In genomic region chr6:113995632-113996031, GRCh38 we compare ENCODE assay signal across 9 cellular contexts. TPM values are rescaled to one million over a fixed set of nuclear protein-coding genes. Genes with fewer than 3 reads are reported as not detected.
DNase-seq lines count a peak whose midpoint lies in the region; ATAC-seq and TF ChIP-seq lines count a peak whose summit lies in the region.
"Had no signal": no experiment of that assay in that cellular context is flagged by ENCODE, and none has a peak within 500 bp of the region (broad histone marks: within the 10 kb centered on the region; RNA-seq: fewer than 3 reads in every experiment).

No MANE protein-coding gene starts in this region.

- DNase-seq in AG20443 (ENCODE audit: low spot score) (peak; percentile 90), MM.1S (no peak), adipocyte (ENCODE audit: low read depth) (peak; percentile 93), iPS-NIHi11 (ENCODE audit: low spot score) (peak; percentile 46), tibial nerve (ENCODE audit: low spot score in 2 of 2) (peak; percentile 18 to 21)

- H3K9me3 ChIP-seq in MM.1S (replicated peaks; ENCODE audit: insufficient read depth, low read length) (no peaks in the 10 kb centered on the region), adipocyte (ENCODE audit: control insufficient read depth, low read length) (no peaks in the 10 kb centered on the region), tibial nerve (no peaks in the 10 kb centered on the region)

- no peak overlapping the region for H3K27ac Mint-ChIP-seq in activated T-helper 17 cell treated with anti-CD3 and anti-CD28 coated beads, Interleukin-2, amount 50 U/mL, for 72 hours
- H3K27ac Mint-ChIP-seq: stimulated activated naive CD8-positive, alpha-beta T cell treated with anti-CD3 and anti-CD28 coated beads, Interleukin-15, Interleukin-2, amounts not matched to agents 100 ng/mL and 50 ng/mL, for 24 hours had no signal

- TF ChIP-seq EP300 in tibial nerve (IDR thresholded peaks at IDR 0.05), result peak in 1 of 2 donors; percentile 48

- no peak overlapping the region for H3K9ac ChIP-seq in MM.1S (ENCODE audit: low read length)
- H3K9ac ChIP-seq in adipocyte (ENCODE audit: low read length), result peak overlapping the region; percentile 47

- H3K9me2 ChIP-seq in MM.1S (replicated peaks; ENCODE audit: insufficient read depth, low read length), result no peaks in the 10 kb centered on the region

- no peaks in the 10 kb centered on the region for H3F3A ChIP-seq in MM.1S (ENCODE audit: insufficient read depth, low read length)

- no peaks in the 10 kb centered on the region for H3K9me3 Mint-ChIP-seq in activated T-helper 17 cell treated with anti-CD3 and anti-CD28 coated beads, Interleukin-2, amount 50 U/mL, for 72 hours
- H3K9me3 Mint-ChIP-seq: stimulated activated naive CD8-positive, alpha-beta T cell treated with anti-CD3 and anti-CD28 coated beads, Interleukin-15, Interleukin-2, amounts not matched to agents 100 ng/mL and 50 ng/mL, for 24 hours had no signal

- H4K20me1 ChIP-seq in MM.1S (ENCODE audit: insufficient read depth, low read length), result no peaks in the 10 kb centered on the region

- H3K27me3 Mint-ChIP-seq in activated T-helper 17 cell treated with anti-CD3 and anti-CD28 coated beads, Interleukin-2, amount 50 U/mL, for 72 hours, result peaks cover 7% of the 10 kb centered on the region

- H3K4me2 ChIP-seq in MM.1S (ENCODE audit: low read depth, low read length), result no peak overlapping the region

- 14 to 19% methylated on average over 4 of the region's 4 CpGs for WGBS in tibial nerve, 2 donors

- H3K4me3 Mint-ChIP-seq in activated T-helper 17 cell treated with anti-CD3 and anti-CD28 coated beads, Interleukin-2, amount 50 U/mL, for 72 hours, result no peak overlapping the region
- H3K4me3 Mint-ChIP-seq: stimulated activated naive CD8-positive, alpha-beta T cell treated with anti-CD3 and anti-CD28 coated beads, Interleukin-15, Interleukin-2, amounts not matched to agents 100 ng/mL and 50 ng/mL, for 24 hours had no signal

- H2AFZ ChIP-seq in MM.1S (ENCODE audit: low read length), result peak overlapping the region; percentile 4; the same call in 1 of the 2 replicates

- no peak for TF ChIP-seq CTCF in MM.1S (IDR thresholded peaks at IDR 0.05; ENCODE audit: low read length)
- TF ChIP-seq CTCF in tibial nerve (IDR thresholded peaks at IDR 0.05), result no peak

- H3K36me3 Mint-ChIP-seq in activated T-helper 17 cell treated with anti-CD3 and anti-CD28 coated beads, Interleukin-2, amount 50 U/mL, for 72 hours (ENCODE audit: low read depth), result no peaks in the 10 kb centered on the region

- no peaks in the 10 kb centered on the region for H3K4me1 ChIP-seq in MM.1S (ENCODE audit: low read length)
- peaks cover 38% of the 10 kb centered on the region for H3K4me1 ChIP-seq in adipocyte (ENCODE audit: control insufficient read depth, insufficient read depth, low read length)
- peaks cover 0 to 33% (median 5%) of the 10 kb centered on the region in 4 donors for H3K4me1 ChIP-seq in tibial nerve

- H3K27ac ChIP-seq in MM.1S (ENCODE audit: low read length), result no peak overlapping the region
- H3K27ac ChIP-seq in tibial nerve, result peak overlapping the region in 1 of 4 donors; percentile 72

- TF ChIP-seq POLR2A in tibial nerve (IDR thresholded peaks at IDR 0.05), result no peak

- no peaks in the 10 kb centered on the region for H3K79me2 ChIP-seq in MM.1S (ENCODE audit: low read length)

- no peaks in the 10 kb centered on the region for H3K27me3 ChIP-seq in MM.1S (replicated peaks; ENCODE audit: insufficient read depth, low read length)
- no peaks in the 10 kb centered on the region for H3K27me3 ChIP-seq in adipocyte (replicated peaks; ENCODE audit: control insufficient read depth, insufficient read depth, low read length)
- no peaks in the 10 kb centered on the region for H3K27me3 ChIP-seq in tibial nerve

- H3K4me3 ChIP-seq in MM.1S (ENCODE audit: low read length) (no peak overlapping the region), adipocyte (ENCODE audit: low read length) (peak overlapping the region; percentile 15), tibial nerve (no peak overlapping the region)

- H3K4me1 Mint-ChIP-seq in activated T-helper 17 cell treated with anti-CD3 and anti-CD28 coated beads, Interleukin-2, amount 50 U/mL, for 72 hours, result peaks cover 8% of the 10 kb centered on the region

- ATAC-seq in GM19395 (IDR thresholded peaks at IDR 0.05; ENCODE audit: unreplicated experiment) (no peak), HG02763 (IDR thresholded peaks at IDR 0.05; ENCODE audit: unreplicated experiment) (no peak)
- ATAC-seq in activated T-helper 17 cell treated with anti-CD3 and anti-CD28 coated beads, Interleukin-2, amount 50 U/mL, for 72 hours (replicated peaks), result no peak

- H3K36me3 ChIP-seq in MM.1S (replicated peaks; ENCODE audit: insufficient read depth, low read length) (no peaks in the 10 kb centered on the region), adipocyte (ENCODE audit: control insufficient read depth, insufficient read depth, low read length, severe bottlenecking) (no peaks in the 10 kb centered on the region), tibial nerve (no peaks in the 10 kb centered on the region)

RNA-seq across cellular contexts. Expression of gene HDAC2, which starts 24.7 kb away (rescaled TPM):
- 10 to 100 TPM; 39.9 to 60.2 (median 47.1) TPM for total RNA-seq in tibial nerve
- total RNA-seq in activated T-helper 17 cell treated with anti-CD3 and anti-CD28 coated beads, Interleukin-2, amount 50 U/mL, for 72 hours, result 10 to 100 TPM; 53.9 to 95.7 TPM
